Comparison of ENCODE assay signal across 1 cellular context in the genomic region with DNA sequence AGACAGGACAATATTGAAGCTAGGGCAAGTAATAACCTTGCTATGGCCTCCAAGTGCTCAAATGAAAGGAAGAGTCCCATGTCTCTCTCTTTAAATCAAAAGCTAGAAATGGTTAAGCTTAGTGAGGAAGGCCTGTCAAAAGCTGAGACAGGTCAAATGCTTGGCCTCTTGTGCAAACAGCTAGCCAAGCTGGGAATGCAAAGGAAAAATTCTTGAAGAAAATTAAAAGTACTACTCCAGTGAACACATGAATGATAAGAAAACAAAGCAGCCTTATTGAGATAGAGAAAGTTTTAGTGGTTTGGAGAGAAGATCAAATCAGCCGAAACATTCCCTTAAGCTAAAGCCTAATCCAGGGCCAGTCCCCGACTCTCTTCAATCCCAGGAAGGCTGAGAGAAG.
TF ChIP-seq lines count a peak whose summit lies in the region.

No MANE protein-coding gene starts in this region.

TF ChIP-seq in GM23338, 12 proteins besides CTCF, POLR2A, EP300 and RAD21 (continued from another document):
- TF ChIP-seq, protein P1, sequence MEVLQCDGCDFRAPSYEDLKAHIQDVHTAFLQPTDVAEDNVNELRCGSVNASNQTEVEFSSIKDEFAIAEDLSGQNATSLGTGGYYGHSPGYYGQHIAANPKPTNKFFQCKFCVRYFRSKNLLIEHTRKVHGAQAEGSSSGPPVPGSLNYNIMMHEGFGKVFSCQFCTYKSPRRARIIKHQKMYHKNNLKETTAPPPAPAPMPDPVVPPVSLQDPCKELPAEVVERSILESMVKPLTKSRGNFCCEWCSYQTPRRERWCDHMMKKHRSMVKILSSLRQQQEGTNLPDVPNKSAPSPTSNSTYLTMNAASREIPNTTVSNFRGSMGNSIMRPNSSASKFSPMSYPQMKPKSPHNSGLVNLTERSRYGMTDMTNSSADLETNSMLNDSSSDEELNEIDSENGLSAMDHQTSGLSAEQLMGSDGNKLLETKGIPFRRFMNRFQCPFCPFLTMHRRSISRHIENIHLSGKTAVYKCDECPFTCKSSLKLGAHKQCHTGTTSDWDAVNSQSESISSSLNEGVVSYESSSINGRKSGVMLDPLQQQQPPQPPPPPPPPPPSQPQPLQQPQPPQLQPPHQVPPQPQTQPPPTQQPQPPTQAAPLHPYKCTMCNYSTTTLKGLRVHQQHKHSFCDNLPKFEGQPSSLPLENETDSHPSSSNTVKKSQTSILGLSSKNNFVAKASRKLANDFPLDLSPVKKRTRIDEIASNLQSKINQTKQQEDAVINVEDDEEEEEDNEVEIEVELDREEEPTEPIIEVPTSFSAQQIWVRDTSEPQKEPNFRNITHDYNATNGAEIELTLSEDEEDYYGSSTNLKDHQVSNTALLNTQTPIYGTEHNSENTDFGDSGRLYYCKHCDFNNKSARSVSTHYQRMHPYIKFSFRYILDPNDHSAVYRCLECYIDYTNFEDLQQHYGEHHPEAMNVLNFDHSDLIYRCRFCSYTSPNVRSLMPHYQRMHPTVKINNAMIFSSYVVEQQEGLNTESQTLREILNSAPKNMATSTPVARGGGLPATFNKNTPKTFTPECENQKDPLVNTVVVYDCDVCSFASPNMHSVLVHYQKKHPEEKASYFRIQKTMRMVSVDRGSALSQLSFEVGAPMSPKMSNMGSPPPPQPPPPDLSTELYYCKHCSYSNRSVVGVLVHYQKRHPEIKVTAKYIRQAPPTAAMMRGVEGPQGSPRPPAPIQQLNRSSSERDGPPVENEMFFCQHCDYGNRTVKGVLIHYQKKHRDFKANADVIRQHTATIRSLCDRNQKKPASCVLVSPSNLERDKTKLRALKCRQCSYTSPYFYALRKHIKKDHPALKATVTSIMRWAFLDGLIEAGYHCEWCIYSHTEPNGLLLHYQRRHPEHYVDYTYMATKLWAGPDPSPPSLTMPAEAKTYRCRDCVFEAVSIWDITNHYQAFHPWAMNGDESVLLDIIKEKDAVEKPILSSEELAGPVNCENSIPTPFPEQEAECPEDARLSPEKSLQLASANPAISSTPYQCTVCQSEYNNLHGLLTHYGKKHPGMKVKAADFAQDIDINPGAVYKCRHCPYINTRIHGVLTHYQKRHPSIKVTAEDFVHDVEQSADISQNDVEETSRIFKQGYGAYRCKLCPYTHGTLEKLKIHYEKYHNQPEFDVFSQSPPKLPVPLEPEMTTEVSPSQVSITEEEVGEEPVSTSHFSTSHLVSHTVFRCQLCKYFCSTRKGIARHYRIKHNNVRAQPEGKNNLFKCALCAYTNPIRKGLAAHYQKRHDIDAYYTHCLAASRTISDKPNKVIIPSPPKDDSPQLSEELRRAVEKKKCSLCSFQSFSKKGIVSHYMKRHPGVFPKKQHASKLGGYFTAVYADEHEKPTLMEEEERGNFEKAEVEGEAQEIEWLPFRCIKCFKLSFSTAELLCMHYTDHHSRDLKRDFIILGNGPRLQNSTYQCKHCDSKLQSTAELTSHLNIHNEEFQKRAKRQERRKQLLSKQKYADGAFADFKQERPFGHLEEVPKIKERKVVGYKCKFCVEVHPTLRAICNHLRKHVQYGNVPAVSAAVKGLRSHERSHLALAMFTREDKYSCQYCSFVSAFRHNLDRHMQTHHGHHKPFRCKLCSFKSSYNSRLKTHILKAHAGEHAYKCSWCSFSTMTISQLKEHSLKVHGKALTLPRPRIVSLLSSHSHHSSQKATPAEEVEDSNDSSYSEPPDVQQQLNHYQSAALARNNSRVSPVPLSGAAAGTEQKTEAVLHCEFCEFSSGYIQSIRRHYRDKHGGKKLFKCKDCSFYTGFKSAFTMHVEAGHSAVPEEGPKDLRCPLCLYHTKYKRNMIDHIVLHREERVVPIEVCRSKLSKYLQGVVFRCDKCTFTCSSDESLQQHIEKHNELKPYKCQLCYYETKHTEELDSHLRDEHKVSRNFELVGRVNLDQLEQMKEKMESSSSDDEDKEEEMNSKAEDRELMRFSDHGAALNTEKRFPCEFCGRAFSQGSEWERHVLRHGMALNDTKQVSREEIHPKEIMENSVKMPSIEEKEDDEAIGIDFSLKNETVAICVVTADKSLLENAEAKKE (CRISPR knock-in tag; IDR thresholded peaks at IDR 0.05): no peak
- TF ChIP-seq JUNB (IDR thresholded peaks at IDR 0.05; ENCODE audit: unreplicated experiment) (no peak), EZH2 (IDR thresholded peaks at IDR 0.05; ENCODE audit: low read depth, unreplicated experiment) (no peak), ZNF331 (CRISPR knock-in tag; IDR thresholded peaks at IDR 0.05; ENCODE audit: low read depth) (no peak), ZNF114 (CRISPR knock-in tag; IDR thresholded peaks at IDR 0.05) (no peak)
